Comparison of ENCODE assay signal across 23 cellular contexts in genomic region chr19:2788237-2788636, GRCh38. TPM values are rescaled to one million over a fixed set of nuclear protein-coding genes. Genes with fewer than 3 reads are reported as not detected.
DNase-seq lines count a peak whose midpoint lies in the region; ATAC-seq and TF ChIP-seq lines count a peak whose summit lies in the region.
"Had no signal": no experiment of that assay in that cellular context is flagged by ENCODE, and none has a peak within 500 bp of the region (broad histone marks: within the 10 kb centered on the region; RNA-seq: fewer than 3 reads in every experiment).

No MANE protein-coding gene starts in this region.

- no peak for DNase-seq in stimulated activated naive CD8-positive, alpha-beta T cell treated with anti-CD3 and anti-CD28 coated beads, Interleukin-15, amount 100 ng/mL, for 72 hours
- no peak for DNase-seq in stimulated activated naive CD8-positive, alpha-beta T cell treated with anti-CD3 and anti-CD28 coated beads, Interleukin-15, Interleukin-2, amounts not matched to agents 100 U/mL and 50 U/mL, for 24 hours
- DNase-seq in activated B cell treated with CpG ODN at 0.5 μM for 24 hours (no peak), immature natural killer cell (no peak), type B pancreatic cell (ENCODE audit: extremely low spot score, unreplicated experiment) (no peak), NCI-H774 (lab: John Stamatoyannopoulos, UW) (no peak), COR-L47 (lab: John Stamatoyannopoulos, UW) (no peak)
- DNase-seq: activated CD8-positive, alpha-beta T cell treated with anti-CD3 and anti-CD28 coated beads, Interleukin-2, amount 10 ng/mL, durations not matched to agents 7 days and 5 days; activated gamma-delta T cell; amygdala; DMS 273 treated with DMSO at 0.1 percent for 48 hours; effector CD8-positive, alpha-beta T cell; midbrain; MM.1S; naive thymus-derived CD8-positive, alpha-beta T cell; NCI-H1417; NCI-H2081; NCI-H345; pancreas; SIG-M5; spleen had no signal

- H3K36me3 Mint-ChIP-seq in activated B cell treated with CpG ODN at 0.5 μM for 24 hours (ENCODE audit: low read depth) (peaks cover 22% of the 10 kb centered on the region), immature natural killer cell (no peaks in the 10 kb centered on the region), type B pancreatic cell (no peaks in the 10 kb centered on the region)

- H3K27ac Mint-ChIP-seq in stimulated activated naive CD8-positive, alpha-beta T cell treated with anti-CD3 and anti-CD28 coated beads, Interleukin-15, amount 100 ng/mL, for 72 hours = peak overlapping the region; percentile 74 to 78
- H3K27ac Mint-ChIP-seq in activated B cell treated with CpG ODN at 0.5 μM for 24 hours = peak overlapping the region; percentile 46
- no peak overlapping the region for H3K27ac Mint-ChIP-seq in immature natural killer cell
- no peak overlapping the region for H3K27ac Mint-ChIP-seq in type B pancreatic cell
- H3K27ac Mint-ChIP-seq: activated CD8-positive, alpha-beta T cell treated with anti-CD3 and anti-CD28 coated beads, Interleukin-2, amount 10 ng/mL, durations not matched to agents 7 days and 5 days had no signal

- TF ChIP-seq CTCF in activated B cell treated with CpG ODN at 0.5 μM for 24 hours (IDR thresholded peaks at IDR 0.05) (no peak), type B pancreatic cell (conservative IDR thresholded peaks at IDR 0.05) (no peak)

- POLR2A ChIA-PET in activated B cell treated with CpG ODN at 0.5 μM for 24 hours (lab: Charles Lee) = no interaction called here

- H3K4me3 Mint-ChIP-seq in stimulated activated naive CD8-positive, alpha-beta T cell treated with anti-CD3 and anti-CD28 coated beads, Interleukin-15, amount 100 ng/mL, for 72 hours = peak overlapping the region in 1 of 2 donors; percentile 43
- H3K4me3 Mint-ChIP-seq in activated B cell treated with CpG ODN at 0.5 μM for 24 hours (no peak overlapping the region), immature natural killer cell (peak overlapping the region in 4 of 5 donors; percentile 18 to 38 (median 32)), type B pancreatic cell (peak overlapping the region; percentile 70)
- H3K4me3 Mint-ChIP-seq: CD14-positive monocyte had no signal

- CTCF ChIA-PET in activated B cell treated with CpG ODN at 0.5 μM for 24 hours (lab: Charles Lee) = no interaction called here

- H3K4me1 Mint-ChIP-seq in stimulated activated naive CD8-positive, alpha-beta T cell treated with anti-CD3 and anti-CD28 coated beads, Interleukin-15, amount 100 ng/mL, for 72 hours = peaks cover 73% of the 10 kb centered on the region
- H3K4me1 Mint-ChIP-seq in activated B cell treated with CpG ODN at 0.5 μM for 24 hours (peaks cover 66% of the 10 kb centered on the region), immature natural killer cell (peaks cover 24% of the 10 kb centered on the region in 2 donors), type B pancreatic cell (ENCODE audit: unreplicated experiment) (peaks cover 18% of the 10 kb centered on the region)

- H3K27me3 Mint-ChIP-seq in stimulated activated naive CD8-positive, alpha-beta T cell treated with anti-CD3 and anti-CD28 coated beads, Interleukin-15, amount 100 ng/mL, for 72 hours = no peaks in the 10 kb centered on the region
- H3K27me3 Mint-ChIP-seq in activated B cell treated with CpG ODN at 0.5 μM for 24 hours (no peaks in the 10 kb centered on the region), immature natural killer cell (ENCODE audit: low read depth in 3 of 3) (peaks cover 6 to 11% (median 6%) of the 10 kb centered on the region in 3 donors), type B pancreatic cell (no peaks in the 10 kb centered on the region)
- H3K27me3 Mint-ChIP-seq: naive thymus-derived CD8-positive, alpha-beta T cell had no signal

- H3K9me3 Mint-ChIP-seq in stimulated activated naive CD8-positive, alpha-beta T cell treated with anti-CD3 and anti-CD28 coated beads, Interleukin-15, amount 100 ng/mL, for 72 hours = no peaks in the 10 kb centered on the region
- H3K9me3 Mint-ChIP-seq in activated B cell treated with CpG ODN at 0.5 μM for 24 hours (no peaks in the 10 kb centered on the region), immature natural killer cell (no peaks in the 10 kb centered on the region), type B pancreatic cell (peaks cover 3% of the 10 kb centered on the region)
- H3K9me3 Mint-ChIP-seq: CD14-positive monocyte; naive thymus-derived CD8-positive, alpha-beta T cell had no signal

- no peak for ATAC-seq in stimulated activated naive CD8-positive, alpha-beta T cell treated with anti-CD3 and anti-CD28 coated beads, Interleukin-15, amount 100 ng/mL, for 72 hours
- ATAC-seq in stimulated activated naive CD8-positive, alpha-beta T cell treated with anti-CD3 and anti-CD28 coated beads, Interleukin-15, Interleukin-2, amounts not matched to agents 100 U/mL and 50 U/mL, for 24 hours = no peak
- no peak for ATAC-seq in activated B cell treated with CpG ODN at 0.5 μM for 24 hours (ENCODE audit: low read depth)
- ATAC-seq in HG03439 (IDR thresholded peaks at IDR 0.05; ENCODE audit: unreplicated experiment) = no peak
- ATAC-seq: activated CD8-positive, alpha-beta T cell treated with anti-CD3 and anti-CD28 coated beads, Interleukin-2, amount 10 ng/mL, durations not matched to agents 7 days and 5 days; naive thymus-derived CD8-positive, alpha-beta T cell; pancreas had no signal

- intact Hi-C loops in activated B cell treated with CpG ODN at 0.5 μM for 24 hours (cut with micrococcal nuclease) = no loop called here

RNA-seq across cellular contexts. Expression of gene THOP1, which starts 2.9 kb away (rescaled TPM):
- total RNA-seq in activated B cell treated with CpG ODN at 0.5 μM for 24 hours (101 and 104 TPM in 2 replicates), type B pancreatic cell (ENCODE audit: low replicate concordance) (85.9 and 109 TPM in 2 replicates)
- 10 to 100 TPM; 20.0 to 39.9 (median 31.6) TPM for polyA plus RNA-seq in immature natural killer cell

RNA-seq across cellular contexts. Expression of gene SGTA, which starts 5.2 kb away (rescaled TPM):
- total RNA-seq in activated B cell treated with CpG ODN at 0.5 μM for 24 hours (45.6 and 47.3 TPM in 2 replicates), type B pancreatic cell (ENCODE audit: low replicate concordance) (55.9 and 64.4 TPM in 2 replicates)
- 10 to 100 TPM; 32.1 to 47.6 (median 34.3) TPM for polyA plus RNA-seq in immature natural killer cell

RNA-seq across cellular contexts. Expression of gene ZNF554, which starts 31.4 kb away (rescaled TPM):
- total RNA-seq in activated B cell treated with CpG ODN at 0.5 μM for 24 hours (2.7 and 3.1 TPM in 2 replicates), type B pancreatic cell (ENCODE audit: low replicate concordance) (8.1 and 9.4 TPM in 2 replicates)
- polyA plus RNA-seq in immature natural killer cell = 1 to 10 TPM in 1 of 3 donors, under 1 TPM in 1, not detected in 1; 0.87 to 4.1 TPM

RNA-seq across cellular contexts. Expression of gene SLC39A3, which starts 48.4 kb away (rescaled TPM):
- 33.8 and 34.3 TPM in 2 replicates for total RNA-seq in activated B cell treated with CpG ODN at 0.5 μM for 24 hours
- polyA plus RNA-seq in immature natural killer cell = 10 to 100 TPM; 43.8 to 63.7 (median 46.8) TPM
- 32.0 and 33.1 TPM in 2 replicates for total RNA-seq in type B pancreatic cell (ENCODE audit: low replicate concordance)

RNA-seq across cellular contexts. Expression of gene ZNF555, which starts 53.0 kb away (rescaled TPM):
- 7.4 and 8.4 TPM in 2 replicates for total RNA-seq in activated B cell treated with CpG ODN at 0.5 μM for 24 hours
- 1 to 10 TPM; 3.2 to 7.1 (median 3.8) TPM for polyA plus RNA-seq in immature natural killer cell
- total RNA-seq in type B pancreatic cell (ENCODE audit: low replicate concordance) = 6.8 and 9.7 TPM in 2 replicates

Comparison
In these comparisons a context has a peak if more than half of its experiments do, and no peak if none do; other contexts are left out.
1. H3K27ac Mint-ChIP-seq: peak in stimulated activated naive CD8-positive, alpha-beta T cell treated with anti-CD3 and anti-CD28 coated beads, Interleukin-15, amount 100 ng/mL, for 72 hours (2 of 2) and activated B cell treated with CpG ODN at 0.5 μM for 24 hours (single experiment); none in immature natural killer cell (0 of 6) and type B pancreatic cell (single experiment).